26 cellular contexts compared by ENCODE assay signal in the genomic region with DNA sequence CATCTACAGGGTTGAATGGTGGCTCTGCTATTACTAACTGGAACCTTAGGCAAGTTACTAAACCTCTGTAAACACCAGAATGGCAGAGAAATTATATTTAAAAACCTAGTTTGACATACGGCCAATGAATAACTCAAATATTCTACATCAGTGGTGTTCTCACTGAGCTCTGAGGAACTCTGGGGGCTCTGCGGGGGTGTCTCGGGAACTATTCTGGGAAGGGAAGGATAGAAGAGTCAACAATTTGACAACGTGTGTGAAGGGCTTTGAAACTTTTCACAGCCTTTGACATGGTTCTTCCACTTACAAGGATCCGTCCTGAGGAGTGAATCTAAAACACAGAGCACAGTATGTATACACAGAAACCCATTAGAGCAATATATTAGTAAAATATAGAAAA. TPM values are rescaled to one million over a fixed set of nuclear protein-coding genes. Genes with fewer than 3 reads are reported as not detected.
"Had no signal": no experiment of that assay in that cellular context is flagged by ENCODE, and none has a peak within 500 bp of the region (broad histone marks: within the 10 kb centered on the region; RNA-seq: fewer than 3 reads in every experiment).

No MANE protein-coding gene starts in this region.

- H3K27me3 Mint-ChIP-seq: dendritic cell treated with granulocyte-macrophage colony-stimulating factor and Interleukin-4, amounts not matched to agents 40 ng/mL and 50 ng/mL, for 4 days; effector memory CD8-positive, alpha-beta T cell had no signal

- H3K27ac ChIP-seq: colonic mucosa, coronary artery, dorsolateral prefrontal cortex, epithelial cell of prostate, esophagus muscularis mucosa, esophagus squamous epithelium, foreskin keratinocyte, gastrocnemius medialis, gastroesophageal sphincter, heart left ventricle, heart right ventricle had no signal

- H3K36me3 ChIP-seq: colonic mucosa, esophagus muscularis mucosa, esophagus squamous epithelium, gastrocnemius medialis, gastroesophageal sphincter, heart left ventricle, heart right ventricle had no signal

- H3K4me1 Mint-ChIP-seq: endodermal cell had no signal

- H3K4me3 ChIP-seq: colonic mucosa, coronary artery, dorsolateral prefrontal cortex, esophagus muscularis mucosa, esophagus squamous epithelium, gastrocnemius medialis, gastroesophageal sphincter, heart left ventricle, heart right ventricle had no signal

- H3K4me1 ChIP-seq: colonic mucosa, esophagus muscularis mucosa, esophagus squamous epithelium, foreskin keratinocyte, gastrocnemius medialis, gastroesophageal sphincter, heart left ventricle, heart right ventricle had no signal

- H3K27ac Mint-ChIP-seq: dendritic cell treated with granulocyte-macrophage colony-stimulating factor and Interleukin-4, amounts not matched to agents 40 ng/mL and 50 ng/mL, for 4 days; effector memory CD8-positive, alpha-beta T cell; endodermal cell had no signal

- ATAC-seq: effector memory CD8-positive, alpha-beta T cell; esophagus mucosa; foreskin keratinocyte; gastrocnemius medialis; gastroesophageal sphincter; heart left ventricle; heart right ventricle had no signal

- H3K4me3 Mint-ChIP-seq: dendritic cell treated with granulocyte-macrophage colony-stimulating factor and Interleukin-4, amounts not matched to agents 40 ng/mL and 50 ng/mL, for 4 days; effector memory CD8-positive, alpha-beta T cell; endodermal cell had no signal

- H3K9me3 Mint-ChIP-seq: dendritic cell treated with granulocyte-macrophage colony-stimulating factor and Interleukin-4, amounts not matched to agents 40 ng/mL and 50 ng/mL, for 4 days; endodermal cell had no signal

- H3K27me3 ChIP-seq: colonic mucosa, dorsolateral prefrontal cortex, esophagus muscularis mucosa, foreskin keratinocyte, gastrocnemius medialis, gastroesophageal sphincter, heart left ventricle, heart right ventricle had no signal

- DNase-seq: colonic mucosa; cortex of kidney; dermis blood vessel endothelial cell; dorsolateral prefrontal cortex; effector CD4-positive, alpha-beta T cell; effector CD8-positive, alpha-beta T cell; effector memory CD4-positive, alpha-beta T cell; effector memory CD8-positive, alpha-beta T cell; endodermal cell; erythroblast; esophagus squamous epithelium; foreskin fibroblast; foreskin keratinocyte; foreskin melanocyte; gastrocnemius medialis; glutamatergic neuron; heart left ventricle; heart right ventricle had no signal

RNA-seq across cellular contexts. Expression of gene SOHLH2, which starts 38.7 kb away (rescaled TPM):
- total RNA-seq: dermis microvascular lymphatic vessel endothelial cell, epithelial cell of proximal tubule, esophagus muscularis mucosa, esophagus squamous epithelium, foreskin keratinocyte had no signal
- polyA plus RNA-seq: foreskin keratinocyte had no signal

RNA-seq across cellular contexts. Expression of gene DCLK1, which starts 44.4 kb away (rescaled TPM):
- polyA plus RNA-seq: foreskin keratinocyte had no signal
